1 cellular context compared by ENCODE assay signal in the genomic region with DNA sequence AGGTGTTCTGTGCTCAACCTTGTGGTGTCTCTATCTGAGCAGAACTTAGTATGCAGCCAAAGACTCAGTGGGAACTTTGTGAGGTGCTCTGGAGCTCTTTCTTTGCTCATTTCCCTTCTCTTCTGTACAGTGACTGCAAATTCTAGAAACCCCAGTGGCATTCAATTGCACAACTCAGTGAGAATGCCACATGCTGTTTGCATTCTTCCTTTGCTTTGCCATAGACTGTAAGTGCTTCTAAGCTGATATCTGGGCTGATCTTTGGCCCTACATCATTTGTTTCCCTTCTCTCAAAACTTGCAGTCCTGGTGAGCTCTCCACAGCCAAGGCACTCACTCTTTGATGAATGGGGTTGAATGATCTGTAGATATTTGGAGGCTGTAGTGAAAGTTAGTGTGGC.
TF ChIP-seq lines count a peak whose summit lies in the region.

No MANE protein-coding gene starts in this region.

TF ChIP-seq in HepG2, 621 proteins besides CTCF, POLR2A, EP300 and RAD21 (continued from another document and continues in another):
- TF ChIP-seq SOX5 (CRISPR knock-in tag; IDR thresholded peaks at IDR 0.05; ENCODE audit: borderline replicate concordance) (peak; percentile 59; the same call in 1 of the 2 replicates), NR2F6 (IDR thresholded peaks at IDR 0.05) (0 out of 2 replicates have a peak, but pooled peaks have one; percentile 17), NR2F6 (CRISPR knock-in tag; IDR thresholded peaks at IDR 0.05) (no peak), MATR3 (CRISPR knock-in tag; IDR thresholded peaks at IDR 0.05) (no peak), SOX6 (IDR thresholded peaks at IDR 0.05) (no peak), SOX6 (CRISPR knock-in tag; IDR thresholded peaks at IDR 0.05) (peak; percentile 68; the same call in 1 of the 2 replicates), ZNF101 (CRISPR knock-in tag; IDR thresholded peaks at IDR 0.05; ENCODE audit: borderline replicate concordance, low read depth) (no peak), BORCS8-MEF2B (CRISPR knock-in tag; IDR thresholded peaks at IDR 0.05) (no peak), REXO4 (CRISPR knock-in tag; IDR thresholded peaks at IDR 0.05; ENCODE audit: borderline replicate concordance) (no peak), KDM2A (CRISPR knock-in tag; IDR thresholded peaks at IDR 0.05; ENCODE audit: borderline replicate concordance, low read depth) (no peak), MAF1 (CRISPR knock-in tag; IDR thresholded peaks at IDR 0.05; ENCODE audit: borderline replicate concordance) (no peak), SALL1 (CRISPR knock-in tag; IDR thresholded peaks at IDR 0.05) (peak; percentile 46; the same call in 1 of the 2 replicates), FOXK2 (IDR thresholded peaks at IDR 0.05) (no peak), NFYC (CRISPR knock-in tag; IDR thresholded peaks at IDR 0.05) (no peak), HNF4A (CRISPR knock-in tag; IDR thresholded peaks at IDR 0.05) (peak; percentile 82), HES4 (CRISPR knock-in tag; IDR thresholded peaks at IDR 0.05; ENCODE audit: borderline replicate concordance) (no peak), POLR2AphosphoS2 (IDR thresholded peaks at IDR 0.05; ENCODE audit: low read depth, low read length) (no peak), FOSL2 (CRISPR knock-in tag; IDR thresholded peaks at IDR 0.05) (0 out of 2 replicates have a peak, but pooled peaks have one; percentile 15), ZIK1 (CRISPR knock-in tag; IDR thresholded peaks at IDR 0.05; ENCODE audit: borderline replicate concordance, low read depth) (no peak), ZNF20 (CRISPR knock-in tag; IDR thresholded peaks at IDR 0.05) (no peak), NKX3-1 (CRISPR knock-in tag; IDR thresholded peaks at IDR 0.05) (no peak), HOXA3 (CRISPR knock-in tag; IDR thresholded peaks at IDR 0.05) (peak; percentile 37; the same call in 1 of the 2 replicates), KMT2B (CRISPR knock-in tag; IDR thresholded peaks at IDR 0.05) (no peak), RFX5 (IDR thresholded peaks at IDR 0.05; ENCODE audit: low read depth, low read length) (no peak), SP1 (IDR thresholded peaks at IDR 0.05) (no peak), SP1 (CRISPR knock-in tag; IDR thresholded peaks at IDR 0.05) (no peak), ZNF598 (CRISPR knock-in tag; IDR thresholded peaks at IDR 0.05; ENCODE audit: borderline replicate concordance) (no peak), CBX1 (IDR thresholded peaks at IDR 0.05; ENCODE audit: low read depth) (no peak), POLR2AphosphoS5 (IDR thresholded peaks at IDR 0.05; ENCODE audit: low read depth, low read length) (no peak), RXRA (CRISPR knock-in tag; IDR thresholded peaks at IDR 0.05) (no peak), SETDB1 (CRISPR knock-in tag; IDR thresholded peaks at IDR 0.05; ENCODE audit: borderline replicate concordance) (no peak), ZNF720 (CRISPR knock-in tag; IDR thresholded peaks at IDR 0.05) (no peak), ZNF260 (CRISPR knock-in tag; IDR thresholded peaks at IDR 0.05; ENCODE audit: borderline replicate concordance, low read depth) (no peak), ZNF274 (CRISPR knock-in tag; IDR thresholded peaks at IDR 0.05) (no peak), KAT2B (IDR thresholded peaks at IDR 0.05; ENCODE audit: borderline replicate concordance, low read depth, low read length) (no peak), KLF13 (CRISPR knock-in tag; IDR thresholded peaks at IDR 0.05) (no peak), ZNF224 (CRISPR knock-in tag; IDR thresholded peaks at IDR 0.05) (no peak), NFYB (CRISPR knock-in tag; IDR thresholded peaks at IDR 0.05) (no peak), SPEN (CRISPR knock-in tag; IDR thresholded peaks at IDR 0.05; ENCODE audit: low read depth) (no peak), AKAP8 (CRISPR knock-in tag; IDR thresholded peaks at IDR 0.05) (no peak)
- TF ChIP-seq, protein P1, sequence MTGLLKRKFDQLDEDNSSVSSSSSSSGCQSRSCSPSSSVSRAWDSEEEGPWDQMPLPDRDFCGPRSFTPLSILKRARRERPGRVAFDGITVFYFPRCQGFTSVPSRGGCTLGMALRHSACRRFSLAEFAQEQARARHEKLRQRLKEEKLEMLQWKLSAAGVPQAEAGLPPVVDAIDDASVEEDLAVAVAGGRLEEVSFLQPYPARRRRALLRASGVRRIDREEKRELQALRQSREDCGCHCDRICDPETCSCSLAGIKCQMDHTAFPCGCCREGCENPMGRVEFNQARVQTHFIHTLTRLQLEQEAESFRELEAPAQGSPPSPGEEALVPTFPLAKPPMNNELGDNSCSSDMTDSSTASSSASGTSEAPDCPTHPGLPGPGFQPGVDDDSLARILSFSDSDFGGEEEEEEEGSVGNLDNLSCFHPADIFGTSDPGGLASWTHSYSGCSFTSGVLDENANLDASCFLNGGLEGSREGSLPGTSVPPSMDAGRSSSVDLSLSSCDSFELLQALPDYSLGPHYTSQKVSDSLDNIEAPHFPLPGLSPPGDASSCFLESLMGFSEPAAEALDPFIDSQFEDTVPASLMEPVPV (CRISPR knock-in tag; IDR thresholded peaks at IDR 0.05), result no peak
- TF ChIP-seq, protein P2, sequence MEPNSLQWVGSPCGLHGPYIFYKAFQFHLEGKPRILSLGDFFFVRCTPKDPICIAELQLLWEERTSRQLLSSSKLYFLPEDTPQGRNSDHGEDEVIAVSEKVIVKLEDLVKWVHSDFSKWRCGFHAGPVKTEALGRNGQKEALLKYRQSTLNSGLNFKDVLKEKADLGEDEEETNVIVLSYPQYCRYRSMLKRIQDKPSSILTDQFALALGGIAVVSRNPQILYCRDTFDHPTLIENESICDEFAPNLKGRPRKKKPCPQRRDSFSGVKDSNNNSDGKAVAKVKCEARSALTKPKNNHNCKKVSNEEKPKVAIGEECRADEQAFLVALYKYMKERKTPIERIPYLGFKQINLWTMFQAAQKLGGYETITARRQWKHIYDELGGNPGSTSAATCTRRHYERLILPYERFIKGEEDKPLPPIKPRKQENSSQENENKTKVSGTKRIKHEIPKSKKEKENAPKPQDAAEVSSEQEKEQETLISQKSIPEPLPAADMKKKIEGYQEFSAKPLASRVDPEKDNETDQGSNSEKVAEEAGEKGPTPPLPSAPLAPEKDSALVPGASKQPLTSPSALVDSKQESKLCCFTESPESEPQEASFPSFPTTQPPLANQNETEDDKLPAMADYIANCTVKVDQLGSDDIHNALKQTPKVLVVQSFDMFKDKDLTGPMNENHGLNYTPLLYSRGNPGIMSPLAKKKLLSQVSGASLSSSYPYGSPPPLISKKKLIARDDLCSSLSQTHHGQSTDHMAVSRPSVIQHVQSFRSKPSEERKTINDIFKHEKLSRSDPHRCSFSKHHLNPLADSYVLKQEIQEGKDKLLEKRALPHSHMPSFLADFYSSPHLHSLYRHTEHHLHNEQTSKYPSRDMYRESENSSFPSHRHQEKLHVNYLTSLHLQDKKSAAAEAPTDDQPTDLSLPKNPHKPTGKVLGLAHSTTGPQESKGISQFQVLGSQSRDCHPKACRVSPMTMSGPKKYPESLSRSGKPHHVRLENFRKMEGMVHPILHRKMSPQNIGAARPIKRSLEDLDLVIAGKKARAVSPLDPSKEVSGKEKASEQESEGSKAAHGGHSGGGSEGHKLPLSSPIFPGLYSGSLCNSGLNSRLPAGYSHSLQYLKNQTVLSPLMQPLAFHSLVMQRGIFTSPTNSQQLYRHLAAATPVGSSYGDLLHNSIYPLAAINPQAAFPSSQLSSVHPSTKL (CRISPR knock-in tag; IDR thresholded peaks at IDR 0.05), result peak; percentile 64
- TF ChIP-seq, protein P3, sequence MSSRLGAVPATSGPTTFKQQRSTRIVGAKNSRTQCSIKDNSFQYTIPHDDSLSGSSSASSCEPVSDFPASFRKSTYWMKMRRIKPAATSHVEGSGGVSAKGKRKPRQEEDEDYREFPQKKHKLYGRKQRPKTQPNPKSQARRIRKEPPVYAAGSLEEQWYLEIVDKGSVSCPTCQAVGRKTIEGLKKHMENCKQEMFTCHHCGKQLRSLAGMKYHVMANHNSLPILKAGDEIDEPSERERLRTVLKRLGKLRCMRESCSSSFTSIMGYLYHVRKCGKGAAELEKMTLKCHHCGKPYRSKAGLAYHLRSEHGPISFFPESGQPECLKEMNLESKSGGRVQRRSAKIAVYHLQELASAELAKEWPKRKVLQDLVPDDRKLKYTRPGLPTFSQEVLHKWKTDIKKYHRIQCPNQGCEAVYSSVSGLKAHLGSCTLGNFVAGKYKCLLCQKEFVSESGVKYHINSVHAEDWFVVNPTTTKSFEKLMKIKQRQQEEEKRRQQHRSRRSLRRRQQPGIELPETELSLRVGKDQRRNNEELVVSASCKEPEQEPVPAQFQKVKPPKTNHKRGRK (CRISPR knock-in tag; IDR thresholded peaks at IDR 0.05), result no peak
- TF ChIP-seq, protein P4, sequence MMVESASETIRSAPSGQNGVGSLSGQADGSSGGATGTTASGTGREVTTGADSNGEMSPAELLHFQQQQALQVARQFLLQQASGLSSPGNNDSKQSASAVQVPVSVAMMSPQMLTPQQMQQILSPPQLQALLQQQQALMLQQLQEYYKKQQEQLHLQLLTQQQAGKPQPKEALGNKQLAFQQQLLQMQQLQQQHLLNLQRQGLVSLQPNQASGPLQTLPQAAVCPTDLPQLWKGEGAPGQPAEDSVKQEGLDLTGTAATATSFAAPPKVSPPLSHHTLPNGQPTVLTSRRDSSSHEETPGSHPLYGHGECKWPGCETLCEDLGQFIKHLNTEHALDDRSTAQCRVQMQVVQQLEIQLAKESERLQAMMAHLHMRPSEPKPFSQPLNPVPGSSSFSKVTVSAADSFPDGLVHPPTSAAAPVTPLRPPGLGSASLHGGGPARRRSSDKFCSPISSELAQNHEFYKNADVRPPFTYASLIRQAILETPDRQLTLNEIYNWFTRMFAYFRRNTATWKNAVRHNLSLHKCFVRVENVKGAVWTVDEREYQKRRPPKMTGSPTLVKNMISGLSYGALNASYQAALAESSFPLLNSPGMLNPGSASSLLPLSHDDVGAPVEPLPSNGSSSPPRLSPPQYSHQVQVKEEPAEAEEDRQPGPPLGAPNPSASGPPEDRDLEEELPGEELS (CRISPR knock-in tag; IDR thresholded peaks at IDR 0.05), result peak; percentile 52; the same call in 1 of the 2 replicates
- TF ChIP-seq, protein P5, sequence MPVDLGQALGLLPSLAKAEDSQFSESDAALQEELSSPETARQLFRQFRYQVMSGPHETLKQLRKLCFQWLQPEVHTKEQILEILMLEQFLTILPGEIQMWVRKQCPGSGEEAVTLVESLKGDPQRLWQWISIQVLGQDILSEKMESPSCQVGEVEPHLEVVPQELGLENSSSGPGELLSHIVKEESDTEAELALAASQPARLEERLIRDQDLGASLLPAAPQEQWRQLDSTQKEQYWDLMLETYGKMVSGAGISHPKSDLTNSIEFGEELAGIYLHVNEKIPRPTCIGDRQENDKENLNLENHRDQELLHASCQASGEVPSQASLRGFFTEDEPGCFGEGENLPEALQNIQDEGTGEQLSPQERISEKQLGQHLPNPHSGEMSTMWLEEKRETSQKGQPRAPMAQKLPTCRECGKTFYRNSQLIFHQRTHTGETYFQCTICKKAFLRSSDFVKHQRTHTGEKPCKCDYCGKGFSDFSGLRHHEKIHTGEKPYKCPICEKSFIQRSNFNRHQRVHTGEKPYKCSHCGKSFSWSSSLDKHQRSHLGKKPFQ (CRISPR knock-in tag; IDR thresholded peaks at IDR 0.05; ENCODE audit: insufficient replicate concordance), result no peak
- TF ChIP-seq, protein P6, sequence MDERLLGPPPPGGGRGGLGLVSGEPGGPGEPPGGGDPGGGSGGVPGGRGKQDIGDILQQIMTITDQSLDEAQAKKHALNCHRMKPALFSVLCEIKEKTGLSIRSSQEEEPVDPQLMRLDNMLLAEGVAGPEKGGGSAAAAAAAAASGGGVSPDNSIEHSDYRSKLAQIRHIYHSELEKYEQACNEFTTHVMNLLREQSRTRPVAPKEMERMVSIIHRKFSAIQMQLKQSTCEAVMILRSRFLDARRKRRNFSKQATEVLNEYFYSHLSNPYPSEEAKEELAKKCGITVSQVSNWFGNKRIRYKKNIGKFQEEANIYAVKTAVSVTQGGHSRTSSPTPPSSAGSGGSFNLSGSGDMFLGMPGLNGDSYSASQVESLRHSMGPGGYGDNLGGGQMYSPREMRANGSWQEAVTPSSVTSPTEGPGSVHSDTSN (CRISPR knock-in tag; IDR thresholded peaks at IDR 0.05), result no peak
- TF ChIP-seq, protein P7, sequence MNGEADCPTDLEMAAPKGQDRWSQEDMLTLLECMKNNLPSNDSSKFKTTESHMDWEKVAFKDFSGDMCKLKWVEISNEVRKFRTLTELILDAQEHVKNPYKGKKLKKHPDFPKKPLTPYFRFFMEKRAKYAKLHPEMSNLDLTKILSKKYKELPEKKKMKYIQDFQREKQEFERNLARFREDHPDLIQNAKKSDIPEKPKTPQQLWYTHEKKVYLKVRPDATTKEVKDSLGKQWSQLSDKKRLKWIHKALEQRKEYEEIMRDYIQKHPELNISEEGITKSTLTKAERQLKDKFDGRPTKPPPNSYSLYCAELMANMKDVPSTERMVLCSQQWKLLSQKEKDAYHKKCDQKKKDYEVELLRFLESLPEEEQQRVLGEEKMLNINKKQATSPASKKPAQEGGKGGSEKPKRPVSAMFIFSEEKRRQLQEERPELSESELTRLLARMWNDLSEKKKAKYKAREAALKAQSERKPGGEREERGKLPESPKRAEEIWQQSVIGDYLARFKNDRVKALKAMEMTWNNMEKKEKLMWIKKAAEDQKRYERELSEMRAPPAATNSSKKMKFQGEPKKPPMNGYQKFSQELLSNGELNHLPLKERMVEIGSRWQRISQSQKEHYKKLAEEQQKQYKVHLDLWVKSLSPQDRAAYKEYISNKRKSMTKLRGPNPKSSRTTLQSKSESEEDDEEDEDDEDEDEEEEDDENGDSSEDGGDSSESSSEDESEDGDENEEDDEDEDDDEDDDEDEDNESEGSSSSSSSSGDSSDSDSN (CRISPR knock-in tag; IDR thresholded peaks at IDR 0.05), result no peak
- TF ChIP-seq, protein P8, sequence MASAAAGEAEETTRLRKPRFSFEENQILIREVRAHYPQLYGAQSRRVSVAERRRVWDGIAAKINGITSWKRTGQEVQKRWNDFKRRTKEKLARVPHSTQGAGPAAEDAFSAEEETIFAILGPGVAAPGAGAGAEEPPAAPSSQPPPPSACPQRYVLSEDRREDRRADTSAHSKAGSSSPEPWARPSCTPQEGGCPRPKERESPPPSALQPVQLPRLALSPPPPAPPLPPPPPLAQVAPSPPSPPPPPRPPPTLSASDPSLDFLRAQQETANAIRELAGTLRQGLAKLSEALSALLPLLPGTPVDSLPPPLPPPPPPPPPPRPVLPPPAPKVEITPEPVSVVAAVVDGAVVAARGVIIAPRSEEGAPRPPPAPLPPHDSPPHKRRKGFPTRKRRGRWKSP (CRISPR knock-in tag; IDR thresholded peaks at IDR 0.05), result no peak
- TF ChIP-seq, protein P9, sequence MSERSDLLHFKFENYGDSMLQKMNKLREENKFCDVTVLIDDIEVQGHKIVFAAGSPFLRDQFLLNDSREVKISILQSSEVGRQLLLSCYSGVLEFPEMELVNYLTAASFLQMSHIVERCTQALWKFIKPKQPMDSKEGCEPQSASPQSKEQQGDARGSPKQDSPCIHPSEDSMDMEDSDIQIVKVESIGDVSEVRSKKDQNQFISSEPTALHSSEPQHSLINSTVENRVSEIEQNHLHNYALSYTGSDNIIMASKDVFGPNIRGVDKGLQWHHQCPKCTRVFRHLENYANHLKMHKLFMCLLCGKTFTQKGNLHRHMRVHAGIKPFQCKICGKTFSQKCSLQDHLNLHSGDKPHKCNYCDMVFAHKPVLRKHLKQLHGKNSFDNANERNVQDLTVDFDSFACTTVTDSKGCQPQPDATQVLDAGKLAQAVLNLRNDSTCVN (CRISPR knock-in tag; IDR thresholded peaks at IDR 0.05; ENCODE audit: borderline replicate concordance), result peak; percentile 90
